ENCODE assay signal across 15 cellular contexts in genomic region chr20:50591233-50591852, GRCh38.
"Had no signal": no experiment of that assay in that cellular context is flagged by ENCODE, and none has a peak within 500 bp of the region (broad histone marks: within the 10 kb centered on the region; RNA-seq: fewer than 3 reads in every experiment).

No MANE protein-coding gene starts in this region.

- H3K9ac ChIP-seq: SK-N-SH had no signal

- H3K36me3 Mint-ChIP-seq: natural killer cell had no signal

- H3K4me3 Mint-ChIP-seq: activated CD8-positive, alpha-beta T cell treated with anti-CD3 and anti-CD28 coated beads for 36 hours; activated naive CD8-positive, alpha-beta T cell treated with anti-CD3 and anti-CD28 coated beads for 36 hours; central memory CD8-positive, alpha-beta T cell; natural killer cell had no signal

- H3K4me2 ChIP-seq: SK-N-SH had no signal

- H3K9me3 ChIP-seq: left lung, SK-N-SH, suprapubic skin, upper lobe of left lung had no signal

- H3K27me3 Mint-ChIP-seq: activated CD8-positive, alpha-beta T cell treated with anti-CD3 and anti-CD28 coated beads for 36 hours; activated naive CD8-positive, alpha-beta T cell treated with anti-CD3 and anti-CD28 coated beads for 36 hours; central memory CD8-positive, alpha-beta T cell had no signal

- H3K27ac Mint-ChIP-seq: activated CD8-positive, alpha-beta T cell treated with anti-CD3 and anti-CD28 coated beads for 36 hours; activated naive CD8-positive, alpha-beta T cell treated with anti-CD3 and anti-CD28 coated beads for 36 hours had no signal

- H3K27ac ChIP-seq: brain microvascular endothelial cell, coronary artery, left lung, suprapubic skin had no signal

- H3K27me3 ChIP-seq: brain microvascular endothelial cell, left lung, suprapubic skin, upper lobe of left lung had no signal

- H3K9me3 Mint-ChIP-seq: activated CD8-positive, alpha-beta T cell treated with anti-CD3 and anti-CD28 coated beads for 36 hours; activated naive CD8-positive, alpha-beta T cell treated with anti-CD3 and anti-CD28 coated beads for 36 hours; central memory CD8-positive, alpha-beta T cell; natural killer cell had no signal

- DNase-seq: activated CD4-positive, alpha-beta T cell treated with anti-CD3 and anti-CD28 coated beads for 4 hours; activated CD8-positive, alpha-beta T cell treated with anti-CD3 and anti-CD28 coated beads for 36 hours; activated naive CD8-positive, alpha-beta T cell treated with anti-CD3 and anti-CD28 coated beads for 36 hours; brain microvascular endothelial cell; mammary epithelial cell; natural killer cell; retina; SK-N-SH; stimulated activated CD4-positive, alpha-beta T cell treated with anti-CD3 and anti-CD28 coated beads, Interleukin-4, amount 100 ng/mL, for 24 hours; stimulated activated naive CD8-positive, alpha-beta T cell treated with anti-CD3 and anti-CD28 coated beads, Interleukin-15, Interleukin-2, amounts not matched to agents 100 U/mL and 50 U/mL, for 24 hours had no signal

- H3K4me3 ChIP-seq: coronary artery, left lung, suprapubic skin, upper lobe of left lung had no signal
